In the genomic region with DNA sequence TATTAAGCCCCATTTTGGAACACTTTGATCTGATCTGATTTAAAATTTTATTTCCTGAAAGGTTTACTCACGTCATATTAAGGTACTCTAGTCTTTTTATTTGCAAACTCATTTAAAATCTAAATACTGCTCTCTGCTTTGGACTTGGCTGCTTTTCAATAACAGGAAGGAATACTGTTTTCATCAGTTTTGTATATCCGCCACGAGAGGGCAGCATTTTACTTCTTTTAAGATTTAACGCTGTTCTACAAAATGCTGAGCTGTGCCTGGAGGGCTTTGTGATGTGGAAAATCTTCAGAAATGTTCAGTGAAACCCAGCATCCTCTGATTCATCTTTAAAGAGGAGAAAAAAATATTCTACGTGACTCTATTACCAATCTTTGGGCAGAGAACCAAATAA, we compare ENCODE assay signal across 8 cellular contexts. TPM values are rescaled to one million over a fixed set of nuclear protein-coding genes. Genes with fewer than 3 reads are reported as not detected.
A peak's percentile ranks its signal among the peaks of the same experiment; 100 is the strongest.
DNase-seq lines count a peak whose midpoint lies in the region; ATAC-seq and TF ChIP-seq lines count a peak whose summit lies in the region.

No MANE protein-coding gene starts in this region.

- peak overlapping the region in 1 of 2 donors; percentile 19 for H3K27ac ChIP-seq in uterus

- intact Hi-C loops in uterus (cut with DNase I; ENCODE audit: low total_unique reads) = no loop called here

- peak; percentile 32 to 71 (median 50) for TF ChIP-seq CTCF in uterus (IDR thresholded peaks at IDR 0.05)

- DNase-seq in AG20443 (ENCODE audit: low spot score) = peak; percentile 32
- DNase-seq in NCI-H146 treated with DMSO at 0.1 percent for 48 hours (lab: John Stamatoyannopoulos, UW; ENCODE audit: unreplicated experiment) = peak; percentile 48
- peak; percentile 15 for DNase-seq in T-helper 9 cell
- DNase-seq in effector CD4-positive, alpha-beta T cell = peak; percentile 32
- peak; percentile 67 for DNase-seq in mucosa of gallbladder (ENCODE audit: low spot score)
- peak in 1 of 2 donors; percentile 57 for DNase-seq in uterus

- TF ChIP-seq POLR2A in uterus (IDR thresholded peaks at IDR 0.05) = no peak

- H3K4me3 ChIP-seq in uterus = no peak overlapping the region

- H3K9me3 ChIP-seq in uterus = no peaks in the 10 kb centered on the region

- H3K36me3 ChIP-seq in uterus = no peaks in the 10 kb centered on the region

- H3K27me3 ChIP-seq in uterus = no peaks in the 10 kb centered on the region

- H3K4me1 ChIP-seq in uterus = no peaks in the 10 kb centered on the region

- ATAC-seq in GM18498 (IDR thresholded peaks at IDR 0.05; ENCODE audit: unreplicated experiment) (peak; percentile 48), HG02884 (IDR thresholded peaks at IDR 0.05; ENCODE audit: unreplicated experiment) (peak; percentile 80)

RNA-seq across cellular contexts. Expression of a gene that starts 37.5 kb away (rescaled TPM):
- total RNA-seq in mucosa of gallbladder = 63.3 TPM
- 1 to 10 TPM in 2 of 4 donors, under 1 TPM in 2; under 0.01 to 3.2 (median 1.3) TPM for total RNA-seq in uterus

Comparison
In these comparisons a context has a peak if more than half of its experiments do, and no peak if none do; other contexts are left out.
1. RNA of a gene that starts 37.5 kb away (total RNA-seq): 63.3 TPM in mucosa of gallbladder (single experiment); under 0.01 to 3.2 TPM in uterus; every median in the first group is over 10 times any median in the second.